In the genomic region with DNA sequence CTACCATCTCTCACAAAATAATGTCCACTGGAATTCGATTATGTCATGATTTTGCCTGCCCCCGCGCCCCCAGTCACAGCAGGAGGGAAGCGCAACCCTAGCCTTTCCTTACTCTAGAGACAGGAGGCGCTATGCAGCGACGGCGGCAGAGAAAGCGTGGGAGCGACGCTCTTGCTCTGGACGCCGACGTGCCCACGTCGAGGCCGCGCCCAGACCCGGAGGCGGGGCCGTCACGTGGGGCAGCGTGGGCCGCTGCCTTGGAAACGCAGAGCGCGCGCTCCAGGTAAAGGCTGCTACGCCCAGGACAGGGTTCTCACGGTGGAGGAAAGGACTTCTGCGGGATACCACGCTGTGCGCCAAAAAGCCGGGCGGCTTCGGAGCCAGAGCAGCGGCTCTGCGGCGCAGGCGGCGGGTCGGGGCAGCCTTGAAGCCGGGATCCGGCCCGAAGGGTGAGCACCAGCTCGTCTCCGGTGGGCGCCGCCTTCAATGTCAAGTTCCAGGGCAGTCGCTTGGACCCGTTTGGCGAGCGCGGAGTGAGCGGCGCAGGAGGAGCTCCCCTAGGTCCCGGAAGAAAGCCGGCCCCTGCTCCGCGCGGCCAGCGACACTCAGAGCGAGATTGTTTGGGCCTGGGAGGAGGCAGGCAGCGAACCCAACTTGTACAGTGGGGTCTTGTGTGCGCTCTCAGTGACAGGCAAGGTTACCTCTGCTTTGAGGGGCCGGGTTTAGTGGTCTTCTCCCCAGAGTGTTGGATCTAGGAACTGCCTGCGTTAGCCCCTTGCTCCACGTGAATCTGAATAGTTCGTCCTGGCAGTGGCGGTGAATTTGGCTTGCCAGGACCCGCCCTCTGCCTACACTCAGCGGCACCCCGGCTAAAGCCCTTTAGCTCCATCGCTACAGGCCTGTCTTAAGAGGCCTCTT, we compare ENCODE assay signal across 8 cellular contexts.
DNase-seq lines count a peak whose midpoint lies in the region; ATAC-seq, FAIRE-seq and TF ChIP-seq lines count a peak whose summit lies in the region.

No MANE protein-coding gene starts in this region.

- peaks cover 22% of the 10 kb centered on the region for H3K36me3 Mint-ChIP-seq in Calu3 (ENCODE audit: insufficient read depth, unreplicated experiment)
- H3K36me3 Mint-ChIP-seq in endothelial cell (ENCODE audit: low read depth, unreplicated experiment): no peaks in the 10 kb centered on the region

- H3K9me3 ChIP-seq in mesodermal cell (ENCODE audit: control insufficient read depth, low read length): no peaks in the 10 kb centered on the region

- no TSS peak for BruUV-seq in Calu3 (replicated peaks; lab: Mats Ljungman, UMichigan)

- H3K27ac Mint-ChIP-seq in Calu3 (ENCODE audit: unreplicated experiment) (peak overlapping the region; percentile 39), endothelial cell (ENCODE audit: unreplicated experiment) (peak overlapping the region; percentile 44)

- H3K4me3 ChIP-seq in mesodermal cell (ENCODE audit: extremely low read depth, insufficient read depth, low read length, poor library complexity, severe bottlenecking): peak overlapping the region; percentile 68

- peak overlapping the region; percentile 71 for H3K27ac ChIP-seq in mesodermal cell (ENCODE audit: low read depth, low read length, severe bottlenecking)

- peak; percentile 73 for TF ChIP-seq CTCF in Calu3 (IDR thresholded peaks at IDR 0.05; ENCODE audit: unreplicated experiment)
- TF ChIP-seq CTCF in endothelial cell (IDR thresholded peaks at IDR 0.05; ENCODE audit: unreplicated experiment): peak; percentile 79

- WGBS in mesodermal cell (ENCODE audit: insufficient coverage in 2 of 2), 2 experiments: 0 to 1% methylated on average over 67 to 73 of the region's 74 CpGs

- peak; percentile 94 for FAIRE-seq in HTR-8/SVneo (lab: Jason Lieb, UNC)

- H3K27me3 Mint-ChIP-seq in Calu3 (ENCODE audit: unreplicated experiment) (no peaks in the 10 kb centered on the region), endothelial cell (ENCODE audit: unreplicated experiment) (peaks cover 6% of the 10 kb centered on the region)

- no peaks in the 10 kb centered on the region for H3K4me1 Mint-ChIP-seq in Calu3 (ENCODE audit: low read depth, unreplicated experiment)
- peaks cover 16% of the 10 kb centered on the region for H3K4me1 Mint-ChIP-seq in endothelial cell (ENCODE audit: unreplicated experiment)

- intact Hi-C loops in Calu3 (cut with micrococcal nuclease; ENCODE audit: unreplicated experiment): loop anchor here (1.0 kb wide), 1 partner anchor 181 kb away; no protein-coding TSS in a partner anchor

- H3K4me1 ChIP-seq in mesodermal cell (ENCODE audit: control insufficient read depth, insufficient read depth, low read length, poor library complexity, severe bottlenecking): peaks cover 12% of the 10 kb centered on the region

- CTCF ChIA-PET in Calu3 (lab: Charles Lee): interaction anchor here (0.8 to 2.1 kb wide), 2 partner anchors 168 to 179 kb away, joined by 4 to 11 read pairs; no protein-coding TSS in a partner anchor

- ATAC-seq in GM21381 (IDR thresholded peaks at IDR 0.05; ENCODE audit: unreplicated experiment): peak; percentile 93

- peak; percentile 85 for DNase-seq in Calu3
- peak; percentile 72 for DNase-seq in HTR-8/SVneo (ENCODE audit: insufficient read length, low spot score)
- peak; percentile 96 for DNase-seq in NOMO-1 treated with dmso at 0.1 percent for 144 hours (lab: John Stamatoyannopoulos, UW; ENCODE audit: unreplicated experiment)
- DNase-seq in activated CD8-positive, alpha-beta memory T cell treated with anti-CD3 and anti-CD28 coated beads, Interleukin-2, amount 50 U/mL, for 24 hours (ENCODE audit: extremely low read depth): peak; percentile 52
- peak; percentile 81 for DNase-seq in endothelial cell (ENCODE audit: low spot score)
- peak; percentile 74 for DNase-seq in stimulated activated CD8-positive, alpha-beta memory T cell treated with anti-CD3 and anti-CD28 coated beads, Interleukin-15, amount 100 ng/mL, for 24 hours (ENCODE audit: low read depth)

- H3K36me3 ChIP-seq in mesodermal cell (ENCODE audit: control insufficient read depth, insufficient read depth, low read length): no peaks in the 10 kb centered on the region

- H3K4me3 Mint-ChIP-seq in Calu3 (ENCODE audit: low read depth, unreplicated experiment): peak overlapping the region; percentile 92
- H3K4me3 Mint-ChIP-seq in endothelial cell (ENCODE audit: unreplicated experiment): peak overlapping the region; percentile 95

- H3K9me3 Mint-ChIP-seq in Calu3 (ENCODE audit: low read depth, unreplicated experiment) (no peaks in the 10 kb centered on the region), endothelial cell (ENCODE audit: unreplicated experiment) (no peaks in the 10 kb centered on the region)

Comparison
In these comparisons a context has a peak if more than half of its experiments do, and no peak if none do; other contexts are left out.
1. Peak in every context shown above with its lines: DNase-seq, ATAC-seq, H3K4me3 ChIP-seq and H3K27ac ChIP-seq.